Comparison of ENCODE assay signal across 11 cellular contexts in genomic region chr20:53930651-53931504, GRCh38.
DNase-seq lines count a peak whose midpoint lies in the region; ATAC-seq and TF ChIP-seq lines count a peak whose summit lies in the region.
"Had no signal": no experiment of that assay in that cellular context is flagged by ENCODE, and none has a peak within 500 bp of the region (broad histone marks: within the 10 kb centered on the region; RNA-seq: fewer than 3 reads in every experiment).

No MANE protein-coding gene starts in this region.

- H3K4me1 Mint-ChIP-seq in activated naive CD8-positive, alpha-beta T cell (ENCODE audit: low read depth) = peaks cover 50% of the 10 kb centered on the region

- no peaks in the 10 kb centered on the region for H3K9me3 ChIP-seq in SK-N-SH
- no peaks in the 10 kb centered on the region for H3K9me3 ChIP-seq in IMR-90 (ENCODE audit: control insufficient read depth, insufficient read depth, low read length)
- H3K9me3 ChIP-seq in parathyroid adenoma (ENCODE audit: control insufficient read depth, low read length) = no peaks in the 10 kb centered on the region

- peak overlapping the region; percentile 63; the same call in 1 of the 2 replicates for H3K18ac ChIP-seq in IMR-90 (ENCODE audit: low read depth, low read length)

- no peak for TF ChIP-seq POLR2A in IMR-90 (IDR thresholded peaks at IDR 0.05; ENCODE audit: low read depth, low read length)

- peak overlapping the region; percentile 64; the same call in 1 of the 2 replicates for H2BK120ac ChIP-seq in IMR-90 (ENCODE audit: low read depth, low read length)

- peak overlapping the region; percentile 28 for H3K27ac Mint-ChIP-seq in activated naive CD8-positive, alpha-beta T cell
- H3K27ac Mint-ChIP-seq: neural progenitor cell had no signal

- H4K8ac ChIP-seq in IMR-90 (ENCODE audit: low read depth in 2 of 2, low read length in 2 of 2) = 0 out of 4 replicates have a peak overlapping the region, but pooled peaks of 1 of the 2 experiments have one; percentile 28

- no peaks in the 10 kb centered on the region for H3K9me2 ChIP-seq in SK-N-SH

- peak overlapping the region; percentile 81 for H2BK20ac ChIP-seq in IMR-90 (ENCODE audit: low read depth, low read length)

- H3F3A ChIP-seq in SK-N-SH (replicated peaks; ENCODE audit: insufficient read depth) = peaks cover 12% of the 10 kb centered on the region

- DNase-seq in SK-N-SH (no peak), IMR-90 (peak; percentile 34), RPMI8226 (no peak)
- no peak for DNase-seq in activated CD4-positive, alpha-beta T cell treated with anti-CD3 and anti-CD28 coated beads for 48 hours
- DNase-seq: DND-41, SHP77 treated with DMSO at 0.1 percent for 48 hours had no signal

- peaks cover 17% of the 10 kb centered on the region for H3K9me1 ChIP-seq in IMR-90 (ENCODE audit: insufficient read depth, low read length)

- no peak for TF ChIP-seq CTCF in SK-N-SH (IDR thresholded peaks at IDR 0.05)
- no peak for TF ChIP-seq CTCF in IMR-90 (conservative IDR thresholded peaks at IDR 0.05; ENCODE audit: low read depth, low read length)
- TF ChIP-seq CTCF in parathyroid adenoma (IDR thresholded peaks at IDR 0.05) = no peak

- dilution Hi-C loops in IMR-90 (cut with HindIII; ENCODE audit: low sequenced_read_pairs, unreplicated experiment) = no loop called here

- no TSS peak for BruUV-seq in IMR-90 (replicated peaks; lab: Mats Ljungman, UMichigan)

- H3K79me2 ChIP-seq in SK-N-SH (ENCODE audit: insufficient read depth) = no peaks in the 10 kb centered on the region
- H3K79me2 ChIP-seq in parathyroid adenoma = no peaks in the 10 kb centered on the region

- H3K4me1 ChIP-seq in SK-N-SH (ENCODE audit: control insufficient read depth in 1 of 2, insufficient read depth in 2 of 2, low read depth in 1 of 2, low read length in 1 of 2) = peaks cover 0 to 20% of the 10 kb centered on the region in 2 experiments; a peak in 2 of 4 replicates
- peaks cover 11% of the 10 kb centered on the region for H3K4me1 ChIP-seq in IMR-90 (ENCODE audit: control insufficient read depth, insufficient read depth, low read length)
- no peaks in the 10 kb centered on the region for H3K4me1 ChIP-seq in parathyroid adenoma

- H2BK5ac ChIP-seq in IMR-90 (ENCODE audit: low read depth, low read length, poor library complexity, severe bottlenecking) = no peak overlapping the region

- peak overlapping the region; percentile 14 for H3K14ac ChIP-seq in IMR-90 (replicated peaks; ENCODE audit: low read depth, low read length)

- H3K36me3 Mint-ChIP-seq in activated naive CD8-positive, alpha-beta T cell = no peaks in the 10 kb centered on the region
- H3K36me3 Mint-ChIP-seq: neural progenitor cell had no signal

- H3K4ac ChIP-seq in IMR-90 (ENCODE audit: low read depth, low read length) = peak overlapping the region; percentile 52; the same call in 1 of the 2 replicates

- H3K23ac ChIP-seq in IMR-90 (ENCODE audit: low read depth, low read length) = no peak overlapping the region

- H3K27me3 Mint-ChIP-seq in activated naive CD8-positive, alpha-beta T cell = no peaks in the 10 kb centered on the region

- H3K36me3 ChIP-seq in SK-N-SH (replicated peaks in 1 of 2; ENCODE audit: control insufficient read depth in 1 of 2, insufficient read depth in 2 of 2, low read length in 1 of 2) = no peaks in the 10 kb centered on the region
- H3K36me3 ChIP-seq in IMR-90 (ENCODE audit: control insufficient read depth, insufficient read depth, low read length) = no peaks in the 10 kb centered on the region
- H3K36me3 ChIP-seq in parathyroid adenoma (ENCODE audit: control insufficient read depth, insufficient read depth, low read length) = no peaks in the 10 kb centered on the region
- H3K36me3 ChIP-seq: neural progenitor cell had no signal

- H2AFZ ChIP-seq in SK-N-SH (ENCODE audit: low read depth) = peak overlapping the region; percentile 71
- no peak overlapping the region for H2AFZ ChIP-seq in IMR-90 (replicated peaks; ENCODE audit: low read length, poor library complexity)
- H2AFZ ChIP-seq in parathyroid adenoma = peak overlapping the region; percentile 40
- H2AFZ ChIP-seq: neural progenitor cell had no signal

- H2AK9ac ChIP-seq in IMR-90 (replicated peaks; ENCODE audit: low read depth, low read length, poor library complexity) = no peak overlapping the region

- peak overlapping the region; percentile 40; the same call in 1 of the 2 replicates for H4K91ac ChIP-seq in IMR-90 (ENCODE audit: insufficient read depth, low read depth, low read length)

- intact Hi-C loops in IMR-90 (cut with micrococcal nuclease) = no loop called here

- H3K27me3 ChIP-seq in SK-N-SH (ENCODE audit: insufficient read depth) = no peaks in the 10 kb centered on the region
- H3K27me3 ChIP-seq in IMR-90 (ENCODE audit: control insufficient read depth, insufficient read depth, low read length) = no peaks in the 10 kb centered on the region
- H3K27me3 ChIP-seq in parathyroid adenoma (ENCODE audit: control insufficient read depth, insufficient read depth, low read length) = no peaks in the 10 kb centered on the region
- H3K27me3 ChIP-seq: neural progenitor cell had no signal

- CTCF ChIA-PET in SK-N-SH (lab: Yijun Ruan, JAX) = interaction anchor here (0.6 to 1.5 kb wide), 4 partner anchors 9 to 28 kb away, joined by 3 to 4 read pairs (median 3); no protein-coding TSS in a partner anchor
- CTCF ChIA-PET in IMR-90 (lab: Yijun Ruan, JAX) = interaction anchor here (0.7 to 1.7 kb wide), 5 partner anchors 9 to 177 kb away, joined by 3 to 8 read pairs (median 3); no protein-coding TSS in a partner anchor

- in situ Hi-C loops in IMR-90 (cut with MboI; ENCODE audit: low sequenced_read_pairs) = loop anchor here (25.0 kb wide), 2 partner anchors 769 to 1444 kb away; no protein-coding TSS in a partner anchor

- peaks cover 0 to 3% of the 10 kb centered on the region in 2 experiments; a peak in 1 of 4 replicates for H3K79me1 ChIP-seq in IMR-90 (ENCODE audit: low read depth in 1 of 2, low read length in 2 of 2)

- WGBS in SK-N-SH (ENCODE audit: low lambda C conversion rate) = 72% methylated on average over 3 of the region's 3 CpGs
- WGBS in IMR-90 (ENCODE audit: extremely low coverage in 2 of 2, insufficient read length in 1 of 2), 2 experiments = 57% methylated on average over 1 of the region's 3 CpGs; no CpG with 5 or more reads in 1 of the 2 experiments

- H3K4me3 ChIP-seq in SK-N-SH (ENCODE audit: low read depth in 2 of 2, low read length in 1 of 2) = no peak overlapping the region
- no peak overlapping the region for H3K4me3 ChIP-seq in IMR-90 (ENCODE audit: insufficient read depth, low read depth, low read length)
- H3K4me3 ChIP-seq in parathyroid adenoma (ENCODE audit: low read depth, low read length) = no peak overlapping the region
- H3K4me3 ChIP-seq: neural progenitor cell had no signal

- H2BK15ac ChIP-seq in IMR-90 (ENCODE audit: low read depth, low read length) = peak overlapping the region; percentile 76; the same call in 1 of the 3 replicates

- H3K4me2 ChIP-seq in SK-N-SH (no peak overlapping the region), IMR-90 (ENCODE audit: low read depth, low read length) (no peak overlapping the region), parathyroid adenoma (ENCODE audit: low read length) (no peak overlapping the region)
- H3K4me2 ChIP-seq: neural progenitor cell had no signal

- TF ChIP-seq RAD21 in SK-N-SH (IDR thresholded peaks at IDR 0.05; ENCODE audit: low read length) (no peak), IMR-90 (IDR thresholded peaks at IDR 0.05; ENCODE audit: low read length) (no peak)

- no peak for TF ChIP-seq EP300 in SK-N-SH (IDR thresholded peaks at IDR 0.05; ENCODE audit: borderline replicate concordance in 1 of 2, low read depth in 1 of 2, low read length in 1 of 2)

- no peaks in the 10 kb centered on the region for H4K20me1 ChIP-seq in SK-N-SH (ENCODE audit: insufficient read depth)
- no peaks in the 10 kb centered on the region for H4K20me1 ChIP-seq in IMR-90 (ENCODE audit: insufficient read depth, low read length)

- H2AK5ac ChIP-seq in IMR-90 (ENCODE audit: low read depth, low read length) = peak overlapping the region; percentile 85

- no peaks in the 10 kb centered on the region for H3K9me3 Mint-ChIP-seq in activated naive CD8-positive, alpha-beta T cell (ENCODE audit: low read depth)
- H3K9me3 Mint-ChIP-seq: neural progenitor cell had no signal

- no peak overlapping the region for H3K9ac ChIP-seq in SK-N-SH
- no peak overlapping the region for H3K9ac ChIP-seq in IMR-90 (ENCODE audit: low read depth, low read length)
- H3K9ac ChIP-seq in parathyroid adenoma = no peak overlapping the region
- H3K9ac ChIP-seq: neural progenitor cell had no signal

- no peak overlapping the region for H3K56ac ChIP-seq in IMR-90 (ENCODE audit: extremely low read depth, insufficient read depth, low read length)

- no peak overlapping the region for H3K4me3 Mint-ChIP-seq in activated naive CD8-positive, alpha-beta T cell
- H3K4me3 Mint-ChIP-seq: neural progenitor cell had no signal

- POLR2A ChIA-PET in SK-N-SH (lab: Yijun Ruan, JAX) (no interaction called here), IMR-90 (lab: Charles Lee; ENCODE audit: unreplicated experiment) (no interaction called here)

- no peak overlapping the region for H3K27ac ChIP-seq in SK-N-SH (ENCODE audit: low read depth in 2 of 2, low read length in 1 of 2)
- H3K27ac ChIP-seq in IMR-90 (ENCODE audit: insufficient read depth, low read length) = no peak overlapping the region
- H3K27ac ChIP-seq in parathyroid adenoma = no peak overlapping the region
- H3K27ac ChIP-seq: neural progenitor cell had no signal

- ATAC-seq in SK-N-SH treated with all-trans-retinoic acid at 6 μM for 48 hours (no peak), IMR-90 (ENCODE audit: low read depth) (no peak), GM21723 (IDR thresholded peaks at IDR 0.05; ENCODE audit: unreplicated experiment) (no peak)

- no peak overlapping the region; the same call in 1 of the 2 replicates for H4K5ac ChIP-seq in IMR-90 (ENCODE audit: low read depth, low read length)

TF ChIP-seq in SK-N-SH, 30 proteins besides CTCF, POLR2A, EP300 and RAD21 (continues in another document):
- no peak for TF ChIP-seq SMC3 (IDR thresholded peaks at IDR 0.05; ENCODE audit: low read depth, low read length)

TF ChIP-seq in SK-N-SH treated with all-trans-retinoic acid at 6 μM for 48 hours, 23 proteins besides CTCF, POLR2A, EP300 and RAD21 (continues in another document):
- TF ChIP-seq TCF4 (CRISPR knock-in tag; IDR thresholded peaks at IDR 0.05; ENCODE audit: borderline replicate concordance) = no peak

TF ChIP-seq in IMR-90, 13 proteins besides CTCF, POLR2A, EP300 and RAD21 (continues in another document):
- no peak for TF ChIP-seq ELK1 (IDR thresholded peaks at IDR 0.05; ENCODE audit: borderline replicate concordance, low read depth, low read length)
